ENCODE assay signal across 8 cellular contexts in genomic region chr12:123937707-123938600, GRCh38.
A peak's percentile ranks its signal among the peaks of the same experiment; 100 is the strongest.
DNase-seq lines count a peak whose midpoint lies in the region; ATAC-seq lines count a peak whose summit lies in the region.

No MANE protein-coding gene starts in this region.

- H3K4me1 Mint-ChIP-seq in effector memory CD8-positive, alpha-beta T cell (ENCODE audit: low read depth in 2 of 2): peaks cover 41 to 45% of the 10 kb centered on the region in 2 donors

- H3K27me3 Mint-ChIP-seq in effector memory CD8-positive, alpha-beta T cell: no peaks in the 10 kb centered on the region

- peaks cover 13% of the 10 kb centered on the region for H3K36me3 Mint-ChIP-seq in effector memory CD8-positive, alpha-beta T cell (ENCODE audit: insufficient read depth)

- DNase-seq in GM19240 (ENCODE audit: insufficient read length, low spot score) (peak; percentile 52), NCI-H1105 (lab: John Stamatoyannopoulos, UW) (no peak), KBM-7 (no peak), DMS 273 (lab: John Stamatoyannopoulos, UW; ENCODE audit: unreplicated experiment) (no peak), SKM-1 (lab: John Stamatoyannopoulos, UW; ENCODE audit: unreplicated experiment) (no peak)
- peak; percentile 67 for DNase-seq in activated CD8-positive, alpha-beta memory T cell treated with anti-CD3 and anti-CD28 coated beads for 24 hours
- peak; percentile 48 to 61 (median 50) for DNase-seq in effector memory CD8-positive, alpha-beta T cell
- DNase-seq in stimulated activated CD4-positive, alpha-beta T cell treated with anti-CD3 and anti-CD28 coated beads, TNF-alpha, amount 100 ng/mL, for 48 hours (ENCODE audit: low read depth in 3 of 3): peak; percentile 14 to 27 (median 19)

- peak; percentile 96 for ATAC-seq in effector memory CD8-positive, alpha-beta T cell (replicated peaks)

- H3K27ac Mint-ChIP-seq in effector memory CD8-positive, alpha-beta T cell: peak overlapping the region; percentile 91 to 94

- in situ Hi-C loops in KBM-7 (cut with MboI; ENCODE audit: low pct_unique_long_range_greater_than_20kb, low sequenced_read_pairs): no loop called here

- H3K4me3 Mint-ChIP-seq in effector memory CD8-positive, alpha-beta T cell: peak overlapping the region; percentile 82 to 85

- no peaks in the 10 kb centered on the region for H3K9me3 Mint-ChIP-seq in effector memory CD8-positive, alpha-beta T cell

Comparison
In these comparisons a context has a peak if more than half of its experiments do, and no peak if none do; other contexts are left out.
1. DNase-seq: peak in GM19240 (single experiment), activated CD8-positive, alpha-beta memory T cell treated with anti-CD3 and anti-CD28 coated beads for 24 hours (single experiment), effector memory CD8-positive, alpha-beta T cell (3 of 3) and stimulated activated CD4-positive, alpha-beta T cell treated with anti-CD3 and anti-CD28 coated beads, TNF-alpha, amount 100 ng/mL, for 48 hours (3 of 3); none in NCI-H1105 (single experiment), KBM-7 (single experiment), DMS 273 (single experiment) and SKM-1 (single experiment).